1 cellular context compared by ENCODE assay signal in the genomic region with DNA sequence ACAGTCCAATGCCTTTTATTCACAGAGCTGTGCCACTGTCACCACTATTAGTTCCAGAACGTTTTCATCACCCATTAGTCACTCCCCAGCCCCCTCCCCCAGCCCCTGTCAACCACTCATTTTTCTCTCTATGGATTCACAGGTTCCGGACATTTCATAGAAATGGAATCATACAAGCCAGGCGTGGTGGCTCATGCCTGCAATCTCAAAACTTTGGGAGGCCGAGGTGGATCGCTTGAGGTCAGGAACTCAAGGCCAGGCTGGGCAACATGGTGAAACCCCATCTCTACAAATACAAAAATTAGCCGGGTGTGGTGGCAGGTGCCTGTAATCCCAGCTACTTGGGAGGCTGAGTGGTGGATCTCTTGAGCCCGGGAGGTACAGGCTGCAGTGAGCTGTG.
TF ChIP-seq lines count a peak whose summit lies in the region.

No MANE protein-coding gene starts in this region.

TF ChIP-seq in K562, 482 proteins besides CTCF, POLR2A, EP300 and RAD21:
- TF ChIP-seq, protein P1, sequence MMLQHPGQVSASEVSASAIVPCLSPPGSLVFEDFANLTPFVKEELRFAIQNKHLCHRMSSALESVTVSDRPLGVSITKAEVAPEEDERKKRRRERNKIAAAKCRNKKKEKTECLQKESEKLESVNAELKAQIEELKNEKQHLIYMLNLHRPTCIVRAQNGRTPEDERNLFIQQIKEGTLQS (IDR thresholded peaks at IDR 0.05), result peak; percentile 28; the same call in 1 of the 2 replicates
- TF ChIP-seq, protein P1 (CRISPR knock-in tag; conservative IDR thresholded peaks at IDR 0.05), result no peak
- no peak for TF ChIP-seq IFI16 (CRISPR knock-in tag; IDR thresholded peaks at IDR 0.05)
